9 cellular contexts compared by ENCODE assay signal in the genomic region with DNA sequence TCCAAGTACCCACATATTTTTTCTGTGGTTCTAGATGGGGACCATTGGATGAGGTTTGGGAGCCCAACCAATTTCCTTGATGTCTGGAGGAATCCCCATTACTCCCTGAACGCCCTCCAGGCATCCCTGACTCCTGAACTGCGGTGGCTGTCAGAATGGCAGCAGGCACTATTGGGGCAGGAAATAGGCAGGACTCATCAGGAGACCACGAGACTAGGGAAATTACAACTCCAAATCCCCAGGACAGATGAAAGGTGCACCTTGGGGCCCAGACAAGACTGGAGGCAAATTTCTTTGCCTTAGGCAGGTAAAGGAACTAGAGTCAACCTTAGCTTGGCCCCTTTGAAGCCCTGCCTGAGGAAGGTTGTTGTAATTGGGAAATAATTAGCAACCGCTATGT. TPM values are rescaled to one million over a fixed set of nuclear protein-coding genes. Genes with fewer than 3 reads are reported as not detected.
DNase-seq lines count a peak whose midpoint lies in the region; ATAC-seq and TF ChIP-seq lines count a peak whose summit lies in the region.
"Had no signal": no experiment of that assay in that cellular context is flagged by ENCODE, and none has a peak within 500 bp of the region (broad histone marks: within the 10 kb centered on the region; RNA-seq: fewer than 3 reads in every experiment).

No MANE protein-coding gene starts in this region.

- peak overlapping the region; percentile 50 to 80 for H3K4me3 ChIP-seq in Panc1 (ENCODE audit: low read depth in 2 of 2, low read length in 2 of 2)
- H3K4me3 ChIP-seq in hepatocyte, result peak overlapping the region; percentile 62
- peak overlapping the region; percentile 68 for H3K4me3 ChIP-seq in retinal pigment epithelial cell (ENCODE audit: low read length)
- peak overlapping the region in 1 of 2 donors; percentile 78 for H3K4me3 ChIP-seq in gastroesophageal sphincter

- no peaks in the 10 kb centered on the region for H4K20me1 ChIP-seq in hepatocyte (ENCODE audit: insufficient read depth, poor library complexity, severe bottlenecking)

- in situ Hi-C loops in Panc1 (cut with HindIII; ENCODE audit: low pct_unique_long_range_greater_than_20kb, low sequenced_read_pairs), result no loop called here

- peak overlapping the region; percentile 92 for H3K4me2 ChIP-seq in hepatocyte

- no TSS peak for BruUV-seq in Panc1 (replicated peaks; lab: Mats Ljungman, UMichigan)

- H3K27me3 ChIP-seq in Panc1 (ENCODE audit: control insufficient read depth, insufficient read depth, low read length) (no peaks in the 10 kb centered on the region), hepatocyte (no peaks in the 10 kb centered on the region), gastroesophageal sphincter (peaks cover 6% of the 10 kb centered on the region)

- H3K27ac ChIP-seq in Panc1 (ENCODE audit: low read length), result no peak overlapping the region; the same call in 1 of the 2 replicates
- peak overlapping the region; percentile 98 for H3K27ac ChIP-seq in hepatocyte
- H3K27ac ChIP-seq in gastroesophageal sphincter, result no peak overlapping the region
- H3K27ac ChIP-seq: SJSA1 had no signal

- no peaks in the 10 kb centered on the region for H3K9me3 ChIP-seq in Panc1 (ENCODE audit: control insufficient read depth, insufficient read depth, low read depth, low read length)
- no peaks in the 10 kb centered on the region for H3K9me3 ChIP-seq in hepatocyte (ENCODE audit: low read depth)
- no peaks in the 10 kb centered on the region for H3K9me3 ChIP-seq in gastroesophageal sphincter

- POLR2A ChIA-PET in Panc1 (lab: Charles Lee), result no interaction called here

- CTCF ChIA-PET in Panc1 (lab: Charles Lee), result no interaction called here

- H3K9me2 ChIP-seq in hepatocyte (replicated peaks; ENCODE audit: insufficient read depth), result no peaks in the 10 kb centered on the region

- DNase-seq in DMS79 treated with DMSO at 0.1 percent for 48 hours (lab: John Stamatoyannopoulos, UW), result peak; percentile 39
- no peak for DNase-seq in DMS79 (lab: John Stamatoyannopoulos, UW)
- DNase-seq in Panc1 (ENCODE audit: low read depth, low spot score), result no peak
- no peak for DNase-seq in hepatocyte (ENCODE audit: low spot score)
- DNase-seq in retinal pigment epithelial cell (ENCODE audit: low read depth), result no peak
- no peak for DNase-seq in NCI-H524 treated with DMSO at 0.1 percent for 48 hours (lab: John Stamatoyannopoulos, UW)
- DNase-seq in NOMO-1 (lab: John Stamatoyannopoulos, UW; ENCODE audit: unreplicated experiment in 2 of 2), result no peak

- TF ChIP-seq CTCF in Panc1 (IDR thresholded peaks at IDR 0.05) (no peak), hepatocyte (IDR thresholded peaks at IDR 0.05; ENCODE audit: poor library complexity) (no peak), retinal pigment epithelial cell (conservative IDR thresholded peaks at IDR 0.05; ENCODE audit: low read depth, low read length) (no peak), gastroesophageal sphincter (IDR thresholded peaks at IDR 0.05) (no peak)

- no peak for ATAC-seq in Panc1
- ATAC-seq in gastroesophageal sphincter, result no peak

- TF ChIP-seq POLR2A in gastroesophageal sphincter (IDR thresholded peaks at IDR 0.05), result no peak

- no peak overlapping the region for H2AFZ ChIP-seq in hepatocyte

- TF ChIP-seq EP300 in gastroesophageal sphincter (IDR thresholded peaks at IDR 0.05), result no peak

- peaks cover 35% of the 10 kb centered on the region for H3K79me2 ChIP-seq in hepatocyte

- intact Hi-C loops in Panc1 (cut with micrococcal nuclease; ENCODE audit: unreplicated experiment), result loop anchor here (10.0 kb wide), 1 partner anchor 68 kb away; no protein-coding TSS in a partner anchor

- 19% methylated on average over 4 of the region's 4 CpGs for WGBS in hepatocyte (ENCODE audit: low lambda C conversion rate, missing lambda C conversion rate)
- WGBS in gastroesophageal sphincter (ENCODE audit: low coverage in 1 of 2), 2 donors, result 100% methylated on average over 1 of the region's 4 CpGs; no CpG with 5 or more reads in 1 of the 2 donors

- peaks cover 33% of the 10 kb centered on the region for H3K4me1 ChIP-seq in Panc1 (ENCODE audit: control insufficient read depth, insufficient read depth, low read length)
- H3K4me1 ChIP-seq in hepatocyte (ENCODE audit: insufficient read depth), result peaks cover 21% of the 10 kb centered on the region
- H3K4me1 ChIP-seq in gastroesophageal sphincter, result peaks cover 2 to 24% (median 9%) of the 10 kb centered on the region in 3 donors

- H3K36me3 ChIP-seq in Panc1 (ENCODE audit: control insufficient read depth, insufficient read depth, low read length), result no peaks in the 10 kb centered on the region; the same call in 1 of the 2 replicates
- no peaks in the 10 kb centered on the region for H3K36me3 ChIP-seq in hepatocyte (replicated peaks; ENCODE audit: insufficient read depth, low read depth)
- no peaks in the 10 kb centered on the region for H3K36me3 ChIP-seq in gastroesophageal sphincter
- H3K36me3 ChIP-seq: SJSA1 had no signal

RNA-seq across cellular contexts. Expression of gene CGN, which starts 1.1 kb away (rescaled TPM):
- total RNA-seq in Panc1 (2021; ENCODE audit: unreplicated experiment), result 10.2 TPM
- polyA plus RNA-seq in Panc1 (2012; ENCODE audit: insufficient read length), result 7.4 TPM
- 58.2 and 66.4 TPM in 2 replicates for total RNA-seq in hepatocyte
- 46.3 and 54.5 TPM in 2 replicates for polyA plus RNA-seq in hepatocyte
- 1 to 10 TPM in 1 of 4 donors, under 1 TPM in 3; 0.13 to 2.2 (median 0.29) TPM for total RNA-seq in gastroesophageal sphincter

RNA-seq across cellular contexts. Expression of gene TUFT1, which starts 27.8 kb away (rescaled TPM):
- total RNA-seq in Panc1 (2021; ENCODE audit: unreplicated experiment) (66.4 TPM), hepatocyte (18.3 and 29.8 TPM in 2 replicates), gastroesophageal sphincter (10 to 100 TPM; 15.1 to 20.4 (median 17.5) TPM)
- polyA plus RNA-seq in Panc1 (2012; ENCODE audit: insufficient read length), result 68.5 TPM
- 29.2 and 30.1 TPM in 2 replicates for polyA plus RNA-seq in hepatocyte

RNA-seq across cellular contexts. Expression of gene POGZ, which starts 53.0 kb away (rescaled TPM):
- 76.0 TPM for total RNA-seq in Panc1 (2021; ENCODE audit: unreplicated experiment)
- 29.3 TPM for polyA plus RNA-seq in Panc1 (2012; ENCODE audit: insufficient read length)
- 36.3 and 37.0 TPM in 2 replicates for total RNA-seq in hepatocyte
- polyA plus RNA-seq in hepatocyte, result 12.9 and 16.2 TPM in 2 replicates
- total RNA-seq in gastroesophageal sphincter, result 10 to 100 TPM; 25.8 to 68.2 (median 47.3) TPM
